In the genomic region with DNA sequence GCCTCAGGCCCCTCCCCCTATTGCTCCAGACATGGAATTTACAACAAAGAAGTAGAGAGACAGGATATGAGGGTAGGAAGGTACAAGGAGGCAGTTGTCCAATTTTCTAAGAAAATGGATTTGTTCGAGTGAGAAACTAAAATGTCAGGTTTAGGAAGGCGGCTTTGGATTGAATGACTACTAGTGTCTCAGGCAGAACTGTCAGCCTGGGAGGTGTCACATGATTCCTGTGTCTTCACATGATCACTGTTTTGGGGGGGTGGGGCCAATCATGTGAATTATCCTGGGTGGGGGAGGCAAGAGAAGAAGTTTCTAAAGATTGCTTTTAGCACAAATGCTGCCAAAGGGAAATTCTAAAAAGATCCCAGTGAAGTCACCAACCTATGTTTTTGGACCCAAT, we compare ENCODE assay signal across 1 cellular context.
TF ChIP-seq lines count a peak whose summit lies in the region.

No MANE protein-coding gene starts in this region.

TF ChIP-seq in IMR-90, 13 proteins besides CTCF, POLR2A, EP300 and RAD21:
- TF ChIP-seq NFE2L2 (IDR thresholded peaks at IDR 0.05; ENCODE audit: low read depth, low read length) = no peak
- TF ChIP-seq, protein P1, sequence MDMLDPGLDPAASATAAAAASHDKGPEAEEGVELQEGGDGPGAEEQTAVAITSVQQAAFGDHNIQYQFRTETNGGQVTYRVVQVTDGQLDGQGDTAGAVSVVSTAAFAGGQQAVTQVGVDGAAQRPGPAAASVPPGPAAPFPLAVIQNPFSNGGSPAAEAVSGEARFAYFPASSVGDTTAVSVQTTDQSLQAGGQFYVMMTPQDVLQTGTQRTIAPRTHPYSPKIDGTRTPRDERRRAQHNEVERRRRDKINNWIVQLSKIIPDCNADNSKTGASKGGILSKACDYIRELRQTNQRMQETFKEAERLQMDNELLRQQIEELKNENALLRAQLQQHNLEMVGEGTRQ (IDR thresholded peaks at IDR 0.05; ENCODE audit: low read depth, low read length) = peak; percentile 90
- TF ChIP-seq RCOR1 (IDR thresholded peaks at IDR 0.05; ENCODE audit: insufficient replicate concordance, low read length) = no peak
- TF ChIP-seq BHLHE40 (IDR thresholded peaks at IDR 0.05; ENCODE audit: low read depth, low read length) = no peak
- no peak for TF ChIP-seq RFX5 (IDR thresholded peaks at IDR 0.05; ENCODE audit: low read depth, low read length)
